In genomic region chr6:168711666-168712300, GRCh38 we compare ENCODE assay signal across 19 cellular contexts.
"Had no signal": no experiment of that assay in that cellular context is flagged by ENCODE, and none has a peak within 500 bp of the region (broad histone marks: within the 10 kb centered on the region; RNA-seq: fewer than 3 reads in every experiment).

No MANE protein-coding gene starts in this region.

- H3K27ac ChIP-seq: HL-60 had no signal

- H3K9me3 ChIP-seq: SK-N-SH had no signal

- DNase-seq: KBM-7, MM.1S, NCI-H1092 treated with DMSO at 0.1 percent for 48 hours, NCI-H1436, NCI-H187, NCI-H2029, NCI-H2081 treated with DMSO at 0.1 percent for 48 hours, NCI-H2171, NCI-H226, NCI-H446, NCI-H510A, NCI-H524 treated with DMSO at 0.1 percent for 48 hours, NCI-H69, NCI-H774, RPMI8226, SHP77, SW 1271 had no signal
